Comparison of ENCODE assay signal across 8 cellular contexts in genomic region chrX:43654431-43655150, GRCh38. TPM values are rescaled to one million over a fixed set of nuclear protein-coding genes. Genes with fewer than 3 reads are reported as not detected.
DNase-seq lines count a peak whose midpoint lies in the region; ATAC-seq, FAIRE-seq and TF ChIP-seq lines count a peak whose summit lies in the region.

No MANE protein-coding gene starts in this region.

- peaks cover 5% of the 10 kb centered on the region for H3K9me3 Mint-ChIP-seq in neural crest cell
- H3K9me3 Mint-ChIP-seq in stimulated activated naive CD8-positive, alpha-beta T cell treated with anti-CD3 and anti-CD28 coated beads, Interleukin-15, amount 100 ng/mL, for 72 hours, result no peaks in the 10 kb centered on the region

- TF ChIP-seq POLR2A in H54 (IDR thresholded peaks at IDR 0.05; ENCODE audit: low read depth, low read length), result 0 out of 2 replicates have a peak, but pooled peaks have one; percentile 30

- H3K79me2 ChIP-seq in DOHH2 (ENCODE audit: control insufficient read depth, low read length), result no peaks in the 10 kb centered on the region

- no peaks in the 10 kb centered on the region for H3K27me3 Mint-ChIP-seq in neural crest cell (ENCODE audit: low read depth)
- H3K27me3 Mint-ChIP-seq in stimulated activated naive CD8-positive, alpha-beta T cell treated with anti-CD3 and anti-CD28 coated beads, Interleukin-15, amount 100 ng/mL, for 72 hours, result peaks cover 7% of the 10 kb centered on the region

- H3K4me2 ChIP-seq in DOHH2 (ENCODE audit: low read length), result peak overlapping the region; percentile 58

- FAIRE-seq in H54 (lab: Jason Lieb, UNC), result no peak

- peak overlapping the region; percentile 41 for H3K27ac ChIP-seq in DOHH2 (ENCODE audit: low read depth, low read length)

- TF ChIP-seq CTCF in DOHH2 (IDR thresholded peaks at IDR 0.05; ENCODE audit: low read depth, low read length, poor library complexity, severe bottlenecking), result no peak
- peak; percentile 37; the same call in 1 of the 2 replicates for TF ChIP-seq CTCF in LNCaP clone FGC (IDR thresholded peaks at IDR 0.05; ENCODE audit: control insufficient read depth, extremely low read depth, insufficient read depth)
- TF ChIP-seq CTCF in foreskin fibroblast (IDR thresholded peaks at IDR 0.05; ENCODE audit: low read depth, low read length), result no peak
- TF ChIP-seq CTCF in neural crest cell (conservative IDR thresholded peaks at IDR 0.05), result peak; percentile 49

- H3K36me3 ChIP-seq in DOHH2 (ENCODE audit: control insufficient read depth, low read length), result no peaks in the 10 kb centered on the region

- H3K36me3 Mint-ChIP-seq in neural crest cell (ENCODE audit: low read depth), result peaks cover 4% of the 10 kb centered on the region

- peaks cover 12% of the 10 kb centered on the region for H3K4me1 ChIP-seq in DOHH2 (ENCODE audit: control insufficient read depth, low read length)

- peak; percentile 98 for ATAC-seq in stimulated activated naive CD8-positive, alpha-beta T cell treated with anti-CD3 and anti-CD28 coated beads, Interleukin-15, amount 100 ng/mL, for 72 hours

- no peaks in the 10 kb centered on the region for H3F3A ChIP-seq in DOHH2 (ENCODE audit: control insufficient read depth, insufficient read depth)

- H3K9me2 ChIP-seq in DOHH2 (replicated peaks; ENCODE audit: control insufficient read depth, low read length), result no peaks in the 10 kb centered on the region

- H3K27ac Mint-ChIP-seq in neural crest cell (ENCODE audit: unreplicated experiment), result peak overlapping the region; percentile 100
- peak overlapping the region; percentile 100 for H3K27ac Mint-ChIP-seq in stimulated activated naive CD8-positive, alpha-beta T cell treated with anti-CD3 and anti-CD28 coated beads, Interleukin-15, amount 100 ng/mL, for 72 hours

- DNase-seq in H54 (ENCODE audit: insufficient read length, low spot score) (peak; percentile 43), LNCaP clone FGC (ENCODE audit: low read depth) (peak; percentile 74), SHP77 (lab: John Stamatoyannopoulos, UW) (peak; percentile 72 to 73), foreskin fibroblast (peak; percentile 90 to 96), neural crest cell (ENCODE audit: low read depth, low spot score) (peak; percentile 74)
- DNase-seq in activated naive CD4-positive, alpha-beta T cell (lab: John Stamatoyannopoulos, UW), result peak; percentile 42 to 81 (median 74)
- DNase-seq in stimulated activated naive CD8-positive, alpha-beta T cell treated with anti-CD3 and anti-CD28 coated beads, Interleukin-15, amount 100 ng/mL, for 72 hours, result peak; percentile 80 to 86

- H3K27me3 ChIP-seq in DOHH2 (ENCODE audit: control insufficient read depth, low read length), result peaks cover 8% of the 10 kb centered on the region; the same call in 1 of the 2 replicates

- peak overlapping the region; percentile 70 for H3K4me3 ChIP-seq in DOHH2 (ENCODE audit: low read length)
- peak overlapping the region; percentile 78 for H3K4me3 ChIP-seq in LNCaP clone FGC (ENCODE audit: low read depth, low read length)
- H3K4me3 ChIP-seq in foreskin fibroblast (ENCODE audit: low read depth in 1 of 2, low read length in 2 of 2), result peak overlapping the region; percentile 49 to 64

- no peaks in the 10 kb centered on the region for H3K4me1 Mint-ChIP-seq in neural crest cell
- H3K4me1 Mint-ChIP-seq in stimulated activated naive CD8-positive, alpha-beta T cell treated with anti-CD3 and anti-CD28 coated beads, Interleukin-15, amount 100 ng/mL, for 72 hours, result peaks cover 11% of the 10 kb centered on the region

- no peaks in the 10 kb centered on the region for H3K9me3 ChIP-seq in DOHH2 (ENCODE audit: control insufficient read depth, insufficient read depth, low read length)

- no peaks in the 10 kb centered on the region for H4K20me1 ChIP-seq in DOHH2 (ENCODE audit: control insufficient read depth, insufficient read depth, low read depth, low read length)

- H3K4me3 Mint-ChIP-seq in neural crest cell, result peak overlapping the region; percentile 96
- peak overlapping the region; percentile 86 to 95 for H3K4me3 Mint-ChIP-seq in stimulated activated naive CD8-positive, alpha-beta T cell treated with anti-CD3 and anti-CD28 coated beads, Interleukin-15, amount 100 ng/mL, for 72 hours

RNA-seq across cellular contexts. Expression of gene MAOA, which starts 1.5 kb away (rescaled TPM):
- 0.30 and 0.45 TPM in 2 replicates for total RNA-seq in neural crest cell

Comparison
In these comparisons a context has a peak if more than half of its experiments do, and no peak if none do; other contexts are left out.
1. Peak in every context shown above with its lines: DNase-seq, ATAC-seq, H3K4me3 ChIP-seq and H3K27ac ChIP-seq.
2. CTCF ChIP-seq: peak in LNCaP clone FGC (single experiment) and neural crest cell (single experiment); none in DOHH2 (single experiment) and foreskin fibroblast (single experiment).
3. DNase-seq: peak in every context shown above with its lines; median percentile 93 in foreskin fibroblast; 83 in stimulated activated naive CD8-positive, alpha-beta T cell treated with anti-CD3 and anti-CD28 coated beads, Interleukin-15, amount 100 ng/mL, for 72 hours; 74 in LNCaP clone FGC; 74 in neural crest cell; 74 in activated naive CD4-positive, alpha-beta T cell; 72 in SHP77; 43 in H54.